In genomic region chr1:159646687-159647086, GRCh38 we compare ENCODE assay signal across 25 cellular contexts. TPM values are rescaled to one million over a fixed set of nuclear protein-coding genes. Genes with fewer than 3 reads are reported as not detected.
DNase-seq lines count a peak whose midpoint lies in the region; ATAC-seq, FAIRE-seq and TF ChIP-seq lines count a peak whose summit lies in the region.
"Had no signal": no experiment of that assay in that cellular context is flagged by ENCODE, and none has a peak within 500 bp of the region (broad histone marks: within the 10 kb centered on the region; RNA-seq: fewer than 3 reads in every experiment).

No MANE protein-coding gene starts in this region.

- ATAC-seq in right lobe of liver (peak in 3 of 4 donors; percentile 42 to 57 (median 48)), HepG2 (no peak), foreskin keratinocyte (no peak)
- ATAC-seq: activated CD8-positive, alpha-beta T cell treated with anti-CD3 and anti-CD28 coated beads for 36 hours; activated T-cell treated with anti-CD3 and anti-CD28 coated beads, Interleukin-2, amount 50 U/mL, for 4 hours; Panc1; SK-N-SH treated with all-trans-retinoic acid at 6 μM for 48 hours; stimulated activated effector memory CD8-positive, alpha-beta T cell treated with anti-CD3 and anti-CD28 coated beads, Interleukin-12 subunit alpha, Interleukin-12 subunit beta, amount 100 ng/mL, for 72 hours had no signal

- no peak for TF ChIP-seq CTCF in right lobe of liver (IDR thresholded peaks at IDR 0.05)
- TF ChIP-seq CTCF in HepG2 (CRISPR knock-in tag; IDR thresholded peaks at IDR 0.05): no peak
- TF ChIP-seq CTCF in fibroblast of pulmonary artery (IDR thresholded peaks at IDR 0.05; ENCODE audit: low read length, missing control alignments): no peak
- TF ChIP-seq CTCF in foreskin keratinocyte (conservative IDR thresholded peaks at IDR 0.05): no peak

- TF ChIP-seq POLR2A in right lobe of liver (IDR thresholded peaks at IDR 0.05): no peak
- no peak for TF ChIP-seq POLR2A in HepG2 (IDR thresholded peaks at IDR 0.05; ENCODE audit: insufficient read depth in 1 of 2, low read depth in 2 of 2, low read length in 2 of 2)

- no peaks in the 10 kb centered on the region for H3K4me1 ChIP-seq in right lobe of liver
- no peaks in the 10 kb centered on the region for H3K4me1 ChIP-seq in HepG2 (ENCODE audit: insufficient read depth, low read length)
- no peaks in the 10 kb centered on the region for H3K4me1 ChIP-seq in foreskin keratinocyte
- H3K4me1 ChIP-seq: colonic mucosa, neural progenitor cell, tibial artery had no signal

- CTCF ChIA-PET in HepG2 (lab: Yijun Ruan, JAX; ENCODE audit: low intra/inter-chr PET ratio, low total read pairs): no interaction called here

- BruUV-seq in HepG2 (replicated peaks; lab: Mats Ljungman, UMichigan): no TSS peak

- DNase-seq in right lobe of liver (no peak), HepG2 (ENCODE audit: low spot score) (no peak), NOMO-1 treated with dmso at 0.1 percent for 144 hours (lab: John Stamatoyannopoulos, UW; ENCODE audit: unreplicated experiment) (peak; percentile 81), fibroblast of pulmonary artery (ENCODE audit: low read depth) (peak; percentile 11), NCI-H146 (lab: John Stamatoyannopoulos, UW) (no peak), foreskin keratinocyte (no peak), NCI-H187 (lab: John Stamatoyannopoulos, UW) (no peak)
- DNase-seq in stimulated activated CD4-positive, alpha-beta T cell treated with anti-CD3 and anti-CD28 coated beads, Interleukin-4, amount 100 ng/mL, for 1 hour: no peak
- DNase-seq: ACHN; activated CD8-positive, alpha-beta T cell treated with anti-CD3 and anti-CD28 coated beads for 36 hours; activated T-cell treated with anti-CD3 and anti-CD28 coated beads, Interleukin-2, amount 50 U/mL, for 4 hours; colonic mucosa; DND-41; hypothalamus; kidney glomerular epithelial cell; NCI-H1417; NCI-H2171; NCI-H69; tibial artery had no signal

- POLR2A ChIA-PET in HepG2 (lab: Yijun Ruan, JAX): no interaction called here

- H3K79me2 ChIP-seq in HepG2 (ENCODE audit: insufficient read depth, low read length): no peaks in the 10 kb centered on the region

- intact Hi-C loops in right lobe of liver (cut with DNase I) (no loop called here), HepG2 (cut with micrococcal nuclease; ENCODE audit: unreplicated experiment) (no loop called here)

- TF ChIP-seq EP300 in HepG2 (IDR thresholded peaks at IDR 0.05; ENCODE audit: low read depth in 2 of 2, low read length in 2 of 2): no peak
- no peak for TF ChIP-seq EP300 in HepG2 (CRISPR knock-in tag; IDR thresholded peaks at IDR 0.05; ENCODE audit: borderline replicate concordance)

- no peak overlapping the region for H2AFZ ChIP-seq in HepG2 (ENCODE audit: low read length)
- H2AFZ ChIP-seq: neural progenitor cell had no signal

- H3K27ac ChIP-seq in right lobe of liver (no peak overlapping the region), HepG2 (ENCODE audit: extremely low read length, insufficient read depth, low read length) (no peak overlapping the region), foreskin keratinocyte (no peak overlapping the region)
- H3K27ac ChIP-seq: colonic mucosa, neural progenitor cell, tibial artery had no signal

- H3K4me3 ChIP-seq in right lobe of liver (no peak overlapping the region), HepG2 (replicated peaks in 1 of 3; ENCODE audit: insufficient read depth in 1 of 3, low read depth in 2 of 3, low read length in 3 of 3) (no peak overlapping the region), fibroblast of pulmonary artery (replicated peaks; ENCODE audit: low read depth, low read length) (no peak overlapping the region)
- H3K4me3 ChIP-seq: colonic mucosa, neural progenitor cell, tibial artery had no signal

- no peaks in the 10 kb centered on the region for H3K27me3 ChIP-seq in right lobe of liver
- H3K27me3 ChIP-seq in HepG2 (ENCODE audit: control insufficient read depth in 1 of 2, insufficient read depth in 2 of 2, low read length in 2 of 2): no peaks in the 10 kb centered on the region
- H3K27me3 ChIP-seq in foreskin keratinocyte: no peaks in the 10 kb centered on the region
- H3K27me3 ChIP-seq: colonic mucosa, neural progenitor cell, tibial artery had no signal

- FAIRE-seq in HepG2 (lab: Jason Lieb, UNC): no peak
- FAIRE-seq: H54 had no signal

- in situ Hi-C loops in HepG2 (cut with HindIII; ENCODE audit: extremely low pct_ligation_motif_present, low pct_unique_long_range_greater_than_20kb): no loop called here

- H3K9ac ChIP-seq in HepG2 (ENCODE audit: insufficient read depth, low read depth, low read length): no peak overlapping the region
- H3K9ac ChIP-seq: neural progenitor cell had no signal

- no peak overlapping the region for H3K4me2 ChIP-seq in HepG2 (ENCODE audit: low read depth, low read length)
- H3K4me2 ChIP-seq: neural progenitor cell had no signal

- H3K36me3 ChIP-seq in right lobe of liver: no peaks in the 10 kb centered on the region
- no peaks in the 10 kb centered on the region for H3K36me3 ChIP-seq in HepG2 (replicated peaks in 1 of 2; ENCODE audit: control insufficient read depth in 1 of 2, insufficient read depth in 2 of 2, low read length in 2 of 2)
- H3K36me3 ChIP-seq: colonic mucosa, neural progenitor cell, tibial artery had no signal

- H4K20me1 ChIP-seq in HepG2 (ENCODE audit: insufficient read depth, low read length): no peaks in the 10 kb centered on the region

- no peak for TF ChIP-seq RAD21 in HepG2 (CRISPR knock-in tag; IDR thresholded peaks at IDR 0.05)

- H3K9me3 ChIP-seq in right lobe of liver (peaks cover 0 to 5% (median 0%) of the 10 kb centered on the region in 4 donors), HepG2 (ENCODE audit: low read length) (peaks cover 17% of the 10 kb centered on the region)
- H3K9me3 ChIP-seq: colonic mucosa, tibial artery had no signal

TF ChIP-seq in HepG2, 621 proteins besides CTCF, POLR2A, EP300 and RAD21 (continues in another document):
- TF ChIP-seq FOXC1 (CRISPR knock-in tag; IDR thresholded peaks at IDR 0.05; ENCODE audit: borderline replicate concordance): no peak
- no peak for TF ChIP-seq ZNF274 (CRISPR knock-in tag; IDR thresholded peaks at IDR 0.05)
- no peak for TF ChIP-seq GATA4 (IDR thresholded peaks at IDR 0.05; ENCODE audit: borderline replicate concordance, low read depth)
- no peak for TF ChIP-seq GATAD2A (CRISPR knock-in tag; IDR thresholded peaks at IDR 0.05)
- TF ChIP-seq ZNF788 (CRISPR knock-in tag; IDR thresholded peaks at IDR 0.05; ENCODE audit: borderline replicate concordance): no peak
- TF ChIP-seq AGO2 (optimal IDR thresholded peaks at IDR 0.05; ENCODE audit: low read depth, low read length): no peak
- TF ChIP-seq, protein P1, sequence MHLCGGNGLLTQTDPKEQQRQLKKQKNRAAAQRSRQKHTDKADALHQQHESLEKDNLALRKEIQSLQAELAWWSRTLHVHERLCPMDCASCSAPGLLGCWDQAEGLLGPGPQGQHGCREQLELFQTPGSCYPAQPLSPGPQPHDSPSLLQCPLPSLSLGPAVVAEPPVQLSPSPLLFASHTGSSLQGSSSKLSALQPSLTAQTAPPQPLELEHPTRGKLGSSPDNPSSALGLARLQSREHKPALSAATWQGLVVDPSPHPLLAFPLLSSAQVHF (CRISPR knock-in tag; IDR thresholded peaks at IDR 0.05): no peak

RNA-seq across cellular contexts. Expression of gene APCS, which starts 59.1 kb away (rescaled TPM):
- 1,000 to 10,000 TPM in 5 of 6 experiments, 100 to 1,000 TPM in 1; 958 to 1,977 (median 1,681) TPM for total RNA-seq in right lobe of liver
- not detected in 2 replicates for total RNA-seq in HepG2 (2016; rRNA removed; fragmentation: Illumina TruSeq; extraction: Trizol)
- total RNA-seq in HepG2 (2016; cell fraction: cytosol; rRNA removed; fragmentation: Illumina TruSeq; extraction: Trizol; ENCODE audit: low read depth): not detected in 2 replicates
- not detected in 2 replicates for total RNA-seq in HepG2 (2016; cell fraction: insoluble cytoplasmic fraction; rRNA removed; fragmentation: Illumina TruSeq; extraction: Trizol)
- not detected in 2 replicates for total RNA-seq in HepG2 (2016; cell fraction: membrane; rRNA removed; fragmentation: Illumina TruSeq; extraction: Trizol)
- total RNA-seq in HepG2 (2016; cell fraction: nucleus; rRNA removed; fragmentation: Illumina TruSeq; extraction: Trizol): not detected in 2 replicates
- not detected in 2 replicates for polyA plus RNA-seq in HepG2 (2011; rRNA removed)
- not detected in 2 replicates for polyA plus RNA-seq in HepG2 (2011; cell fraction: cytosol; rRNA removed)
- polyA plus RNA-seq in HepG2 (2011; cell fraction: nucleus; rRNA removed): not detected in 2 replicates
- not detected in 2 replicates for polyA plus RNA-seq in HepG2 (2012)
- polyA plus RNA-seq in HepG2 (2016; cell fraction: cytosol; fragmentation: Illumina TruSeq; extraction: Trizol; ENCODE audit: low read depth): not detected in 2 replicates
- not detected in 2 replicates for polyA plus RNA-seq in HepG2 (2016; cell fraction: insoluble cytoplasmic fraction; fragmentation: Illumina TruSeq; extraction: Trizol; ENCODE audit: low read depth)
- not detected in 2 replicates for polyA plus RNA-seq in HepG2 (2016; cell fraction: membrane; fragmentation: Illumina TruSeq; extraction: Trizol; ENCODE audit: low read depth)
- polyA plus RNA-seq in HepG2 (2016; cell fraction: nucleus; fragmentation: Illumina TruSeq; extraction: Trizol; ENCODE audit: insufficient read depth, low read depth): not detected in 2 replicates
- not detected in 2 replicates for polyA minus RNA-seq in HepG2 (2011; rRNA and poly(A)+ RNA removed; ENCODE audit: low replicate concordance)
- not detected in 2 replicates for polyA minus RNA-seq in HepG2 (2011; cell fraction: cytosol; rRNA and poly(A)+ RNA removed)
- not detected in 2 replicates for polyA minus RNA-seq in HepG2 (2011; cell fraction: nucleus; rRNA and poly(A)+ RNA removed)
- not detected in 2 replicates for total RNA-seq in foreskin keratinocyte
- not detected in 2 replicates for polyA plus RNA-seq in foreskin keratinocyte
- total RNA-seq: activated CD8-positive, alpha-beta T cell treated with anti-CD3 and anti-CD28 coated beads for 36 hours had no signal
- polyA plus RNA-seq: IgD-negative memory B cell had no signal

Comparison
In these comparisons a context has a peak if more than half of its experiments do, and no peak if none do; other contexts are left out.
1. ATAC-seq: peak in right lobe of liver (3 of 4); none in HepG2 (single experiment) and foreskin keratinocyte (single experiment).
2. RNA of gene APCS, which starts 59.1 kb away (total RNA-seq): 958 to 1,977 TPM in right lobe of liver; not detected in HepG2 and not detected in foreskin keratinocyte; every median in the first group is over 100 times any median in the second.
3. DNase-seq: peak in NOMO-1 treated with dmso at 0.1 percent for 144 hours (single experiment) and fibroblast of pulmonary artery (single experiment); none in right lobe of liver (0 of 3), HepG2 (single experiment), NCI-H146 (single experiment), foreskin keratinocyte (0 of 2), NCI-H187 (0 of 2) and stimulated activated CD4-positive, alpha-beta T cell treated with anti-CD3 and anti-CD28 coated beads, Interleukin-4, amount 100 ng/mL, for 1 hour (single experiment).